ENCODE assay signal across 8 cellular contexts in the genomic region with DNA sequence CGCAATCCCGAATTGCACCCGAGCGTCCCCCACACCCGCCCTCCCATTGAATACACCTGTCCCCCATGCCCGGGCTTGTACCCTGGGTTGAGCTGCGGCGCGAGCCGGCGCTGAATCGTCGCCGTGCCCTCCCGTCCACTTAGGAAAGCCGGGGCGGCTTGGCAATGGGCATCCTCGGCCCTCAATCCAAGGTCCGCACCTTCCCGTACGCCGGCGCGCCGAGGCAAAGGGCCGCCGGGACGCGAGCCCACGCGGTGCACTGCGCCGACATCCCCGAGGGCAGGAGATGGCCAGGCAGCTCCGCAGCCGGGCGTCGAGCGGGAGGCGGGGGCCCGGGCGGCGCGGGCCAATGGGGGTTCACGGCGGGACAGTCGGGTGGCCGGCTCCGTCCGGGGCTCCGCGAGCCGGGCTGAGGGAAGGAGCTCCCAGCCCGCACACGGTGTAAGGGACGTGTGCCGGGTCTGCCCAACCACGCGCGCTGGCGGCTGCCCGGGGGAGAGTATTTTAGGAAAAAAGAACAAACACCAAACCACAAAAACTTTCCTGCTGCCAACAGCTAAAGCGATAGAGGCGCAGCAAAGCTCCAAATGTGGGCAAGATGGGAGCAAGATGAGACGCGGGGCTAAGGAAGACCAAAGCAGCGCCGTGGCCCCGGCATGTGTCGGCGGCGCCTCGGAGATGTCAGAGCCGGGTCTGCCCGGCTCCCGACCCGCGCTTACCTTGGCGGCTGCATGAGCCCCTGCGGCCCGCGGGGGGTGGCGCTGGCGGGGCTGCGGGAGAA. TPM values are rescaled to one million over a fixed set of nuclear protein-coding genes. Genes with fewer than 3 reads are reported as not detected.
DNase-seq lines count a peak whose midpoint lies in the region; ATAC-seq, FAIRE-seq and TF ChIP-seq lines count a peak whose summit lies in the region.

No MANE protein-coding gene starts in this region.

- peaks cover 47 to 50% of the 10 kb centered on the region in 2 donors for H3K27me3 Mint-ChIP-seq in natural killer cell (ENCODE audit: low read depth in 2 of 2)

- H3K27ac ChIP-seq in endothelial cell of umbilical vein (ENCODE audit: insufficient read depth, low read depth, low read length), result no peak overlapping the region

- H3K4me1 ChIP-seq in endothelial cell of umbilical vein (ENCODE audit: control insufficient read depth, extremely low read depth, insufficient read depth, low read length), result peaks cover 3% of the 10 kb centered on the region

- H4K20me1 ChIP-seq in endothelial cell of umbilical vein (replicated peaks; ENCODE audit: control insufficient read depth, extremely low read depth, insufficient read depth, low read length), result no peaks in the 10 kb centered on the region

- H3K9ac ChIP-seq in endothelial cell of umbilical vein (replicated peaks; ENCODE audit: extremely low read depth, insufficient read depth, low read length), result no peak overlapping the region

- no peak overlapping the region for H3K27ac Mint-ChIP-seq in natural killer cell

- POLR2A ChIA-PET in endothelial cell of umbilical vein (lab: Charles Lee), result no interaction called here

- H2AFZ ChIP-seq in endothelial cell of umbilical vein (ENCODE audit: low read depth, low read length), result peak overlapping the region; percentile 76

- dilution Hi-C loops in endothelial cell of umbilical vein (cut with MboI; ENCODE audit: extremely low pct_ligation_motif_present, low sequenced_read_pairs), result no loop called here

- intact Hi-C loops in endothelial cell of umbilical vein (cut with micrococcal nuclease), result loop anchor here (1.0 kb wide), 1 partner anchor 1236 kb away; no protein-coding TSS in a partner anchor
- intact Hi-C loops in natural killer cell (cut with micrococcal nuclease), result loop anchor here (5.0 kb wide), 1 partner anchor 64 kb away; no protein-coding TSS in a partner anchor

- CTCF ChIA-PET in endothelial cell of umbilical vein (lab: Charles Lee), result interaction anchor here (0.7 to 2.1 kb wide), 16 partner anchors 7 to 1235 kb away, joined by 3 to 31 read pairs (median 5); no protein-coding TSS in a partner anchor

- no TSS peak for BruUV-seq in endothelial cell of umbilical vein (replicated peaks; lab: Mats Ljungman, UMichigan)

- peak; percentile 65 for DNase-seq in GM10266 (ENCODE audit: extremely low spot score)
- peak; percentile 27 for DNase-seq in SW480 (ENCODE audit: low spot score)
- no peak for DNase-seq in endothelial cell of umbilical vein (ENCODE audit: low read depth, low spot score)
- DNase-seq in natural killer cell, result no peak
- DNase-seq in cerebellar nuclear complex (lab: John Stamatoyannopoulos, UW), result no peak
- DNase-seq in GM19239 (ENCODE audit: insufficient read length, low spot score), result no peak

- H3K4me3 ChIP-seq in endothelial cell of umbilical vein (replicated peaks in 1 of 3; ENCODE audit: insufficient read depth in 1 of 3, low read depth in 1 of 3, low read length in 3 of 3), result no peak overlapping the region

- H3K36me3 ChIP-seq in endothelial cell of umbilical vein (ENCODE audit: control insufficient read depth in 2 of 2, extremely low read depth in 1 of 2, insufficient read depth in 2 of 2, low read length in 2 of 2), result no peaks in the 10 kb centered on the region

- H3K4me1 Mint-ChIP-seq in natural killer cell, result peaks cover 13 to 15% of the 10 kb centered on the region in 2 donors

- H3K9me3 Mint-ChIP-seq in natural killer cell, result no peaks in the 10 kb centered on the region

- ATAC-seq in HG02759 (IDR thresholded peaks at IDR 0.05; ENCODE audit: unreplicated experiment), result peak; percentile 32
- ATAC-seq in natural killer cell, result peak; percentile 34 to 52 (median 41)
- ATAC-seq in GM18520 (IDR thresholded peaks at IDR 0.05; ENCODE audit: unreplicated experiment), result no peak

- no peaks in the 10 kb centered on the region for H3K9me1 ChIP-seq in endothelial cell of umbilical vein (replicated peaks; ENCODE audit: control insufficient read depth, extremely low read depth, insufficient read depth, low read length)

- H3K4me2 ChIP-seq in endothelial cell of umbilical vein (ENCODE audit: insufficient read depth, low read length), result peak overlapping the region; percentile 26

- peaks cover 40 to 53% of the 10 kb centered on the region in 2 experiments for H3K27me3 ChIP-seq in endothelial cell of umbilical vein (ENCODE audit: control insufficient read depth in 2 of 2, insufficient read depth in 2 of 2, low read length in 2 of 2)

- TF ChIP-seq POLR2A in endothelial cell of umbilical vein (IDR thresholded peaks at IDR 0.05; ENCODE audit: low read depth, low read length), result no peak

- H3K9me3 ChIP-seq in endothelial cell of umbilical vein (replicated peaks; ENCODE audit: control insufficient read depth, insufficient read depth, low read length), result no peaks in the 10 kb centered on the region

- H3K36me3 Mint-ChIP-seq in natural killer cell, result peaks cover 7% of the 10 kb centered on the region

- TF ChIP-seq CTCF in GM10266 (IDR thresholded peaks at IDR 0.05; ENCODE audit: control insufficient read depth, insufficient read depth, low read depth, missing control alignments) (no peak), endothelial cell of umbilical vein (IDR thresholded peaks at IDR 0.05; ENCODE audit: extremely low read depth in 1 of 2, insufficient read depth in 1 of 2, low read depth in 1 of 2, low read length in 2 of 2) (no peak), natural killer cell (IDR thresholded peaks at IDR 0.05) (peak; percentile 41)

- no peaks in the 10 kb centered on the region for H3K79me2 ChIP-seq in endothelial cell of umbilical vein (ENCODE audit: control insufficient read depth, insufficient read depth, low read length)

- FAIRE-seq in endothelial cell of umbilical vein (lab: Jason Lieb, UNC), result no peak
- no peak for FAIRE-seq in GM19239 (lab: Jason Lieb, UNC)

- H3K4me3 Mint-ChIP-seq in natural killer cell, result peak overlapping the region; percentile 92

TF ChIP-seq in endothelial cell of umbilical vein, 7 proteins besides CTCF, POLR2A, EP300 and RAD21:
- TF ChIP-seq FOS (IDR thresholded peaks at IDR 0.05; ENCODE audit: borderline replicate concordance, insufficient read depth, low read length) (no peak), GATA2 (IDR thresholded peaks at IDR 0.05; ENCODE audit: insufficient read depth, insufficient read length, low read depth, low read length) (no peak), EZH2 (IDR thresholded peaks at IDR 0.05; ENCODE audit: borderline replicate concordance, low read depth, low read length, severe bottlenecking) (peak; percentile 89)
TF ChIP-seq in endothelial cell of umbilical vein: peak in this region for 1.

RNA-seq across cellular contexts. Expression of a gene that starts 0.6 kb away (rescaled TPM):
- total RNA-seq in endothelial cell of umbilical vein (0.13 TPM in 1 of 2 replicates, not detected in the other), natural killer cell (not detected)
- polyA plus RNA-seq in endothelial cell of umbilical vein, result 0.03 and 0.06 TPM in 2 replicates
- 0.04 TPM in 1 of 2 replicates, not detected in the other for polyA plus RNA-seq in endothelial cell of umbilical vein (2011; cell fraction: cytosol; rRNA removed)
- polyA plus RNA-seq in endothelial cell of umbilical vein (2011; cell fraction: nucleus; rRNA removed), result 0.04 TPM in 2 replicates
- polyA plus RNA-seq in endothelial cell of umbilical vein (2012), result 0.07 TPM in 1 of 2 replicates, not detected in the other
- not detected in 2 replicates for polyA minus RNA-seq in endothelial cell of umbilical vein
- not detected for polyA minus RNA-seq in endothelial cell of umbilical vein (2011; cell fraction: cytosol; rRNA and poly(A)+ RNA removed)
- not detected in 2 replicates for polyA minus RNA-seq in endothelial cell of umbilical vein (2011; cell fraction: nucleus; rRNA and poly(A)+ RNA removed)

Comparison
In these comparisons a context has a peak if more than half of its experiments do, and no peak if none do; other contexts are left out.
1. DNase-seq: peak in GM10266 (single experiment) and SW480 (single experiment); none in endothelial cell of umbilical vein (single experiment), natural killer cell (single experiment), cerebellar nuclear complex (0 of 2) and GM19239 (single experiment).